In genomic region chr6:21375206-21375605, GRCh38 we compare ENCODE assay signal across 15 cellular contexts.
DNase-seq lines count a peak whose midpoint lies in the region; ATAC-seq and TF ChIP-seq lines count a peak whose summit lies in the region.
"Had no signal": no experiment of that assay in that cellular context is flagged by ENCODE, and none has a peak within 500 bp of the region (broad histone marks: within the 10 kb centered on the region; RNA-seq: fewer than 3 reads in every experiment).

No MANE protein-coding gene starts in this region.

- DNase-seq in GM12864 (ENCODE audit: low read depth) (peak; percentile 15), GM19238 (ENCODE audit: insufficient read length, low spot score) (no peak), NCI-H146 treated with DMSO at 0.1 percent for 48 hours (lab: John Stamatoyannopoulos, UW; ENCODE audit: unreplicated experiment) (no peak), occipital lobe (lab: John Stamatoyannopoulos, UW) (no peak)
- DNase-seq in activated CD4-positive, alpha-beta T cell treated with anti-CD3 and anti-CD28 coated beads, Interleukin-2, amount 50 U/mL, for 4 hours, result no peak
- DNase-seq: amniotic stem cell; CD4-positive, CD25-positive, alpha-beta regulatory T cell; foreskin melanocyte; NCI-H2227 treated with DMSO at 0.1 percent for 48 hours; stimulated activated naive CD4-positive, alpha-beta T cell treated with Interleukin-2 at 50 U/mL for 16 hours had no signal

- TF ChIP-seq CTCF in GM12864 (IDR thresholded peaks at IDR 0.05; ENCODE audit: low read depth, low read length, missing control alignments), result no peak

- ATAC-seq in GM19328 (IDR thresholded peaks at IDR 0.05; ENCODE audit: unreplicated experiment) (peak; percentile 72), HG02759 (IDR thresholded peaks at IDR 0.05; ENCODE audit: unreplicated experiment) (peak; percentile 83), HG03520 (IDR thresholded peaks at IDR 0.05; ENCODE audit: unreplicated experiment) (peak; percentile 85)
- ATAC-seq: A549 had no signal

- no peak overlapping the region for H3K4me3 ChIP-seq in GM12864 (ENCODE audit: low read depth, low read length)
- H3K4me3 ChIP-seq: A549, SJSA1 had no signal
